In the genomic region with DNA sequence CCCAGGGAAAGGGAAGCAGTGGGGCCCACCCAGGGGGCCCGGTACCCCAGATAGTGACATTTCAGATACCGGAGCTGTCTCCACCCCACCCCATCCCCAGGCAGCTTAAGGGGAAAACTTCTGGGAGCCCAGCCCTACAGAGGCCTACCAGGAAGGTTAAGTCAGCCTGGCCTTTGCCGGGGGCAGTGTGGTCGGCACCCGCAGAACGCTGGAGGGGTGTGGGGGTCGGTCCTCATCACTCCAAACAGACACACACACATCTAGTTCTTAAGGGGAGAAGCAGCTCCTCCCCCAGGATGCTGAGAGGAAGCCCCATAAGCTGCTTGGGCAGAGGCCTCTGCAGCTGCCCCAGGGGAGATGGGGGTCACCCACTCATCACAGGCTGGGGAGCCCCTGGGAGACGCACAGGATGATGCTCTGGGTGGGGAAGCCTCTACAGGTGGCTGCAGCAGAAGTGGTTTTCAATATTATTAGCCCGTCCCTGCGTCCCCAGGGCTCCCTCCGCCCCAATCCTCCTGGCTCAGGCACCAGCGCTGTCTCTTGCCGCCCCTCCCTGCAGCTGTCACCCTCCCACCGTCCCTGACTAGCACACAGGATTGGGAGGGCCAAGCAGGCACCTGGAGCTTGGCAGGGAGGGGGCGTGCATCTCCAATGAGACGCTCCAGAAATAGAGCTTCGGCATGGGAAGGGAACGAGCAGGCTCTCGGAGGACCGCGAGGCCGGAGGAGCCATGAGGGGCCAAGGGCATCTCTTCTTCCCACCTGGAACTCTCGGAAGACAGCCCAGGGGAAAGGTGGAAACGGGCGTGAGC, we compare ENCODE assay signal across 8 cellular contexts. TPM values are rescaled to one million over a fixed set of nuclear protein-coding genes. Genes with fewer than 3 reads are reported as not detected.
A peak's percentile ranks its signal among the peaks of the same experiment; 100 is the strongest.
DNase-seq lines count a peak whose midpoint lies in the region; ATAC-seq and TF ChIP-seq lines count a peak whose summit lies in the region.

No MANE protein-coding gene starts in this region.

- H3K27ac ChIP-seq in trophoblast cell (ENCODE audit: low read depth, low read length) = no peak overlapping the region

- H4K8ac ChIP-seq in trophoblast cell (ENCODE audit: low read depth, low read length) = no peak overlapping the region

- no peaks in the 10 kb centered on the region for H3K9me3 ChIP-seq in trophoblast cell (ENCODE audit: insufficient read depth, low read depth, low read length)

- peak overlapping the region; percentile 50 for H3K4me3 Mint-ChIP-seq in WTC11

- peaks cover 4% of the 10 kb centered on the region for H3K79me2 ChIP-seq in trophoblast cell (ENCODE audit: control insufficient read depth, insufficient read depth, low read length, poor library complexity)

- no peaks in the 10 kb centered on the region for H3K36me3 ChIP-seq in trophoblast cell (ENCODE audit: control insufficient read depth in 1 of 2, insufficient read depth in 2 of 2, low read length in 2 of 2)

- H3K9me3 Mint-ChIP-seq in WTC11 = no peaks in the 10 kb centered on the region

- peaks cover 19% of the 10 kb centered on the region for H3K27me3 ChIP-seq in trophoblast cell (ENCODE audit: insufficient read depth, low read length)

- ATAC-seq in GM18907 (IDR thresholded peaks at IDR 0.05; ENCODE audit: unreplicated experiment) (peak; percentile 45), HG03095 (IDR thresholded peaks at IDR 0.05; ENCODE audit: unreplicated experiment) (peak; percentile 38), WTC11 (peak; percentile 66)

- H3K23ac ChIP-seq in trophoblast cell (ENCODE audit: low read length) = no peak overlapping the region

- no peak overlapping the region for H2BK5ac ChIP-seq in trophoblast cell (ENCODE audit: low read depth, low read length, poor library complexity)

- POLR2A ChIA-PET in WTC11 (lab: Charles Lee) = interaction anchor here (0.6 to 0.9 kb wide), 3 partner anchors 17 to 27 kb away, joined by 3 read pairs; no protein-coding TSS in a partner anchor

- no peak for TF ChIP-seq CTCF in WTC11 (IDR thresholded peaks at IDR 0.05)

- H3K4me2 ChIP-seq in trophoblast cell (ENCODE audit: low read length) = no peak overlapping the region

- H3K79me1 ChIP-seq in trophoblast cell (ENCODE audit: low read length) = peaks cover 5% of the 10 kb centered on the region

- H3K4me3 ChIP-seq in trophoblast cell (ENCODE audit: low read depth, low read length) = no peak overlapping the region

- no CpG with 5 or more reads among the region's 25 CpGs for WGBS in trophoblast cell (ENCODE audit: extremely low coverage, insufficient coverage, insufficient read length)

- H4K12ac ChIP-seq in trophoblast cell (ENCODE audit: low read depth, low read length) = no peak overlapping the region

- no peak overlapping the region for H3K27ac Mint-ChIP-seq in WTC11

- peaks cover 20% of the 10 kb centered on the region for H3K4me1 Mint-ChIP-seq in WTC11

- H2BK12ac ChIP-seq in trophoblast cell (ENCODE audit: low read length) = no peak overlapping the region

- CTCF ChIA-PET in WTC11 (lab: Charles Lee) = interaction anchor here (0.9 to 3.6 kb wide), 8 partner anchors 10 to 125 kb away, joined by 3 to 21 read pairs (median 6); no protein-coding TSS in a partner anchor

- H3K18ac ChIP-seq in trophoblast cell (ENCODE audit: low read length) = no peak overlapping the region

- no peak overlapping the region for H2AFZ ChIP-seq in trophoblast cell (ENCODE audit: insufficient read depth, low read length, poor library complexity)

- no peak overlapping the region for H2BK120ac ChIP-seq in trophoblast cell (ENCODE audit: insufficient read depth, low read length, poor library complexity)

- H4K91ac ChIP-seq in trophoblast cell (ENCODE audit: low read depth, low read length) = no peak overlapping the region

- H3K9ac ChIP-seq in trophoblast cell (ENCODE audit: low read length) = no peak overlapping the region

- no peak overlapping the region for H3K4ac ChIP-seq in trophoblast cell (ENCODE audit: low read depth, low read length)

- DNase-seq in WTC11 (ENCODE audit: low spot score) (peak; percentile 66), nucleus accumbens (lab: John Stamatoyannopoulos, UW) (peak in 39 of 56 donors; percentile 23 to 89 (median 59)), trophoblast cell (no peak), D341Med (ENCODE audit: low spot score) (no peak), MV-4-11 (lab: John Stamatoyannopoulos, UW) (no peak)
- no peak for DNase-seq in stimulated activated naive CD4-positive, alpha-beta T cell treated with Interleukin-2 at 50 U/mL for 16 hours (lab: John Stamatoyannopoulos, UW)

- H2AK5ac ChIP-seq in trophoblast cell (ENCODE audit: low read length) = no peak overlapping the region

- no peak overlapping the region for H3K14ac ChIP-seq in trophoblast cell (ENCODE audit: low read length)

- no peaks in the 10 kb centered on the region for H3K36me3 Mint-ChIP-seq in WTC11

- H3K27me3 Mint-ChIP-seq in WTC11 (ENCODE audit: low read depth) = peaks cover 43% of the 10 kb centered on the region

- H3K4me1 ChIP-seq in trophoblast cell (ENCODE audit: control insufficient read depth in 1 of 2, insufficient read depth in 2 of 2, low read length in 2 of 2) = peaks cover 10 to 20% of the 10 kb centered on the region in 2 experiments

TF ChIP-seq in WTC11, 78 proteins besides CTCF, POLR2A, EP300 and RAD21:
- no peak for TF ChIP-seq JUN (CRISPR knock-in tag; IDR thresholded peaks at IDR 0.05)
- TF ChIP-seq, protein P1, sequence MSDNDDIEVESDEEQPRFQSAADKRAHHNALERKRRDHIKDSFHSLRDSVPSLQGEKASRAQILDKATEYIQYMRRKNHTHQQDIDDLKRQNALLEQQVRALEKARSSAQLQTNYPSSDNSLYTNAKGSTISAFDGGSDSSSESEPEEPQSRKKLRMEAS (CRISPR knock-in tag; IDR thresholded peaks at IDR 0.05) = peak; percentile 55; the same call in 1 of the 2 replicates
TF ChIP-seq in WTC11: peak in this region for 1.

RNA-seq across cellular contexts. Expression of a gene that starts 1.4 kb away (rescaled TPM):
- 38.0 to 43.7 TPM (median 41.0 TPM) in 3 replicates for total RNA-seq in WTC11 (2021)
- polyA plus RNA-seq in trophoblast cell (2013) = 41.9 and 42.2 TPM in 2 replicates

Comparison
In these comparisons a context has a peak if more than half of its experiments do, and no peak if none do; other contexts are left out.
1. DNase-seq: peak in WTC11 (single experiment) and nucleus accumbens (39 of 56); none in trophoblast cell (0 of 2), D341Med (single experiment), MV-4-11 (single experiment) and stimulated activated naive CD4-positive, alpha-beta T cell treated with Interleukin-2 at 50 U/mL for 16 hours (single experiment).
2. Peak in every context shown above with its lines, with median percentiles within 50 percentile points of each other: ATAC-seq.